In genomic region chr16:11257131-11257938, GRCh38 we compare ENCODE assay signal across 8 cellular contexts. TPM values are rescaled to one million over a fixed set of nuclear protein-coding genes. Genes with fewer than 3 reads are reported as not detected.
DNase-seq lines count a peak whose midpoint lies in the region; ATAC-seq and TF ChIP-seq lines count a peak whose summit lies in the region.

No MANE protein-coding gene starts in this region.

- H3K4me3 ChIP-seq in Karpas-422 (ENCODE audit: low read length) (peak overlapping the region; percentile 77; the same call in 1 of the 2 replicates), Peyer's patch (peak overlapping the region; percentile 83 to 99 (median 97)), tibial nerve (peak overlapping the region; percentile 61 to 87 (median 80))

- no peak overlapping the region for H2AFZ ChIP-seq in Karpas-422 (ENCODE audit: low read length)

- H3K36me3 Mint-ChIP-seq in nephron (ENCODE audit: low read depth) = peaks cover 5% of the 10 kb centered on the region

- TF ChIP-seq CTCF in Peyer's patch (IDR thresholded peaks at IDR 0.05) (peak; percentile 36 to 78 (median 70)), nephron (IDR thresholded peaks at IDR 0.05; ENCODE audit: unreplicated experiment in 3 of 3) (peak; percentile 60 to 70 (median 67)), tibial nerve (IDR thresholded peaks at IDR 0.05) (peak; percentile 70 to 85 (median 79))

- H3K9me3 ChIP-seq in Karpas-422 (ENCODE audit: low read length) (no peaks in the 10 kb centered on the region), Peyer's patch (no peaks in the 10 kb centered on the region), tibial nerve (no peaks in the 10 kb centered on the region)

- TF ChIP-seq POLR2A in Peyer's patch (IDR thresholded peaks at IDR 0.05) (peak in 1 of 2 donors; percentile 15), tibial nerve (IDR thresholded peaks at IDR 0.05) (no peak)

- H3K36me3 ChIP-seq in Karpas-422 (ENCODE audit: insufficient read depth, low read length) (no peaks in the 10 kb centered on the region), Peyer's patch (no peaks in the 10 kb centered on the region), tibial nerve (no peaks in the 10 kb centered on the region)

- H3K27ac ChIP-seq in Karpas-422 (ENCODE audit: low read length) (no peak overlapping the region), Peyer's patch (peak overlapping the region; percentile 98 to 99 (median 98)), tibial nerve (peak overlapping the region; percentile 89 to 97 (median 96))

- H3K4me3 Mint-ChIP-seq in nephron = peak overlapping the region; percentile 90 to 99 (median 92)

- H3K4me1 ChIP-seq in Karpas-422 (ENCODE audit: low read length) (peaks cover 52% of the 10 kb centered on the region), Peyer's patch (peaks cover 3 to 44% (median 13%) of the 10 kb centered on the region in 4 donors), tibial nerve (peaks cover 0 to 48% (median 20%) of the 10 kb centered on the region in 4 donors)

- DNase-seq in DMS53 (lab: John Stamatoyannopoulos, UW) = peak; percentile 88
- DNase-seq in Karpas-422 = peak; percentile 83
- peak; percentile 76 to 90 (median 77) for DNase-seq in Peyer's patch
- peak; percentile 63 for DNase-seq in activated naive CD4-positive, alpha-beta T cell treated with Interleukin-2 at 50 U/mL for 16 hours
- peak; percentile 72 for DNase-seq in foreskin melanocyte
- DNase-seq in tibial nerve (ENCODE audit: low spot score in 2 of 2) = peak; percentile 69 to 86

- H3K79me2 ChIP-seq in Karpas-422 (ENCODE audit: low read length) = no peaks in the 10 kb centered on the region

- H3K9me2 ChIP-seq in Karpas-422 (replicated peaks; ENCODE audit: insufficient read depth, low read length) = no peaks in the 10 kb centered on the region

- peaks cover 8% of the 10 kb centered on the region; the same call in 1 of the 2 replicates for H4K20me1 ChIP-seq in Karpas-422 (ENCODE audit: insufficient read depth, low read depth, low read length)

- no peaks in the 10 kb centered on the region for H3K27me3 ChIP-seq in Karpas-422 (ENCODE audit: low read length)
- H3K27me3 ChIP-seq in Peyer's patch = no peaks in the 10 kb centered on the region
- H3K27me3 ChIP-seq in tibial nerve = no peaks in the 10 kb centered on the region

- 24% methylated on average over 21 of the region's 21 CpGs for WGBS in tibial nerve, 2 donors

- peak in 1 of 2 donors; percentile 45 for TF ChIP-seq EP300 in tibial nerve (IDR thresholded peaks at IDR 0.05)

- peak overlapping the region; percentile 84 for H3K9ac ChIP-seq in Karpas-422 (ENCODE audit: low read length)

- no peak for ATAC-seq in HG02623 (IDR thresholded peaks at IDR 0.05; ENCODE audit: unreplicated experiment)

- peaks cover 15% of the 10 kb centered on the region for H3K27me3 Mint-ChIP-seq in nephron (ENCODE audit: low read depth)

- H3K4me2 ChIP-seq in Karpas-422 (ENCODE audit: low read depth, low read length, poor library complexity, severe bottlenecking) = peak overlapping the region; percentile 79

- peaks cover 28% of the 10 kb centered on the region for H3K4me1 Mint-ChIP-seq in nephron

- H3K9me3 Mint-ChIP-seq in nephron = no peaks in the 10 kb centered on the region

- peak overlapping the region; percentile 92 to 98 (median 98) for H3K27ac Mint-ChIP-seq in nephron

RNA-seq across cellular contexts. Expression of gene SOCS1, which starts 1.3 kb away (rescaled TPM):
- 2.9 and 8.1 TPM in 2 replicates for total RNA-seq in Karpas-422 (2014; rRNA removed; shearing (Covaris generic); ENCODE audit: low replicate concordance)
- total RNA-seq in Peyer's patch (10 to 100 TPM in 3 of 4 donors, 1 to 10 TPM in 1; 8.7 to 19.0 (median 15.3) TPM), tibial nerve (10 to 100 TPM in 2 of 4 donors, 1 to 10 TPM in 2; 7.4 to 29.6 (median 14.7) TPM)

RNA-seq across cellular contexts. Expression of gene TNP2, which starts 11.8 kb away (rescaled TPM):
- total RNA-seq in Karpas-422 (2014; rRNA removed; shearing (Covaris generic); ENCODE audit: low replicate concordance) = not detected in 2 replicates
- total RNA-seq in Peyer's patch (not detected), tibial nerve (not detected)

RNA-seq across cellular contexts. Expression of gene PRM3, which starts 16.1 kb away (rescaled TPM):
- total RNA-seq in Karpas-422 (2014; rRNA removed; shearing (Covaris generic); ENCODE audit: low replicate concordance) = not detected in 2 replicates
- not detected for total RNA-seq in Peyer's patch
- not detected for total RNA-seq in tibial nerve

RNA-seq across cellular contexts. Expression of gene PRM2, which starts 18.9 kb away (rescaled TPM):
- not detected in 2 replicates for total RNA-seq in Karpas-422 (2014; rRNA removed; shearing (Covaris generic); ENCODE audit: low replicate concordance)
- total RNA-seq in Peyer's patch = not detected
- not detected for total RNA-seq in tibial nerve

RNA-seq across cellular contexts. Expression of gene PRM1, which starts 23.8 kb away (rescaled TPM):
- not detected in 2 replicates for total RNA-seq in Karpas-422 (2014; rRNA removed; shearing (Covaris generic); ENCODE audit: low replicate concordance)
- total RNA-seq in Peyer's patch (not detected), tibial nerve (not detected)
